ENCODE assay signal across 8 cellular contexts in the genomic region with DNA sequence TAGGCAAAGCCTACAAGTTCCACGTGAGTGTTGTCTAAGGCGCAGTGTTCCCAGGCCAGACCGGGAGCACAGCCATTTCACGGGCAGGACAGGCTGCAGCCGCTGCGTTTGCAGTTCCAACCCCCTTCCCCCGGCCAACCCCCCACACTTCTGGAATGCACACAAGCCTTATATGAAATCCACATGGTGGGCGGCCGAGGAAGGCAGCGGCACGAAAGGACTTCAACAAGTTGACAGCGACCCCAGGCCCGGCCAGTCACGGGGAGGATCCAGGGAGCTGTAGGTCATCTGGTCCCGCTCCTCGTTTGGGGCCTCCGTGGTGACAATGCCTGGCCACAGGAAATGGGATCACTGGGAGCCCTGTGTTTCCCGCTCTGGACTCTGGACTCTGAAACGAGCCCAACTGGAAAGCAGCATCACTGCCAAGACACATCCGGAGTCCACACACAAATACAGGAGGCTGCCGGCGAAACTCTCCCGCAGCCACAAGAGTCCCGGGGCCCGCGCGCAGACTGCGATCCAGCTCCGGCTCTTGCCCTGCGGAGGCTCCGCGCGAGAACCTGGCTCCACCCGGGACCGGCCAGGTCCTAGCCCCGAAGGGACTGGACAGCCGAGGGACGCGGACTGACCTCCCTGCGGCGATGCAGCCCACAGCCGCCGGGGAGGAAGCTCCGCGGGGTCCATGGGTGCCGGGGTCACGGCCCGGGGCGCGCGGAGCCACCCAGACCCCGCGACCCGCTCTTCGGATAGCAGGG. TPM values are rescaled to one million over a fixed set of nuclear protein-coding genes. Genes with fewer than 3 reads are reported as not detected.
A peak's percentile ranks its signal among the peaks of the same experiment; 100 is the strongest.
DNase-seq lines count a peak whose midpoint lies in the region; FAIRE-seq and TF ChIP-seq lines count a peak whose summit lies in the region.

No MANE protein-coding gene starts in this region.

- peak; percentile 46 for DNase-seq in stimulated activated CD4-positive, alpha-beta T cell treated with anti-CD3 and anti-CD28 coated beads, Interleukin-15, amount 100 ng/mL, for 24 hours
- DNase-seq in stimulated activated CD4-positive, alpha-beta T cell treated with anti-CD3 and anti-CD28 coated beads, Interleukin-2, amount 100 ng/mL, for 48 hours: no peak
- DNase-seq in NCI-H748 (lab: John Stamatoyannopoulos, UW; ENCODE audit: unreplicated experiment): peak; percentile 39
- no peak for DNase-seq in bronchial epithelial cell (ENCODE audit: low read depth)
- peak; percentile 73 for DNase-seq in iris pigment epithelial cell (ENCODE audit: low read depth)
- DNase-seq in NCI-H1417 (lab: John Stamatoyannopoulos, UW): no peak
- no peak for DNase-seq in NCI-H510A (lab: John Stamatoyannopoulos, UW)

- H3K27me3 ChIP-seq in bronchial epithelial cell (ENCODE audit: control insufficient read depth, insufficient read depth, low read length) (peaks cover 16% of the 10 kb centered on the region), skeletal muscle tissue (ENCODE audit: control insufficient read depth in 3 of 3, insufficient read depth in 3 of 3, low read length in 3 of 3) (peaks cover 14 to 22% (median 19%) of the 10 kb centered on the region in 3 donors)

- H3K27ac ChIP-seq in skeletal muscle tissue (ENCODE audit: low read depth, low read length): peak overlapping the region; percentile 81

- H3K4me3 ChIP-seq in bronchial epithelial cell (ENCODE audit: low read depth, low read length) (peak overlapping the region; percentile 31), skeletal muscle tissue (ENCODE audit: low read length in 3 of 3) (peak overlapping the region; percentile 73 to 82 (median 73))

- H3K4me1 ChIP-seq in skeletal muscle tissue (ENCODE audit: control insufficient read depth in 3 of 3, insufficient read depth in 3 of 3, low read length in 3 of 3): peaks cover 7 to 20% (median 15%) of the 10 kb centered on the region in 3 donors

- H3K9me3 ChIP-seq in skeletal muscle tissue (ENCODE audit: control insufficient read depth in 3 of 3, low read length in 3 of 3): no peaks in the 10 kb centered on the region

- H3K9ac ChIP-seq in skeletal muscle tissue (ENCODE audit: low read depth in 1 of 3, low read length in 3 of 3): peak overlapping the region; percentile 65 to 78 (median 72)

- FAIRE-seq in bronchial epithelial cell (lab: Jason Lieb, UNC): no peak

- H3K36me3 ChIP-seq in bronchial epithelial cell (ENCODE audit: control insufficient read depth, insufficient read depth, low read length): no peaks in the 10 kb centered on the region
- H3K36me3 ChIP-seq in skeletal muscle tissue (ENCODE audit: control insufficient read depth in 3 of 3, insufficient read depth in 3 of 3, low read length in 3 of 3): no peaks in the 10 kb centered on the region

- TF ChIP-seq CTCF in bronchial epithelial cell (IDR thresholded peaks at IDR 0.05; ENCODE audit: insufficient read depth, low read length, severe bottlenecking): no peak

RNA-seq across cellular contexts. Expression of a gene that starts 0.8 kb away (rescaled TPM):
- total RNA-seq in bronchial epithelial cell: 0.13 and 1.3 TPM in 2 replicates
- total RNA-seq in skeletal muscle tissue: 107 TPM

Comparison
In these comparisons a context has a peak if more than half of its experiments do, and no peak if none do; other contexts are left out.
1. DNase-seq: peak in stimulated activated CD4-positive, alpha-beta T cell treated with anti-CD3 and anti-CD28 coated beads, Interleukin-15, amount 100 ng/mL, for 24 hours (single experiment), NCI-H748 (single experiment) and iris pigment epithelial cell (single experiment); none in stimulated activated CD4-positive, alpha-beta T cell treated with anti-CD3 and anti-CD28 coated beads, Interleukin-2, amount 100 ng/mL, for 48 hours (0 of 2), bronchial epithelial cell (single experiment), NCI-H1417 (0 of 3) and NCI-H510A (single experiment).
2. RNA of a gene that starts 0.8 kb away (total RNA-seq): 107 TPM in skeletal muscle tissue (single experiment); 0.13 to 1.3 TPM in bronchial epithelial cell; every median in the first group is over 10 times any median in the second.